ENCODE assay signal across 14 cellular contexts in the genomic region with DNA sequence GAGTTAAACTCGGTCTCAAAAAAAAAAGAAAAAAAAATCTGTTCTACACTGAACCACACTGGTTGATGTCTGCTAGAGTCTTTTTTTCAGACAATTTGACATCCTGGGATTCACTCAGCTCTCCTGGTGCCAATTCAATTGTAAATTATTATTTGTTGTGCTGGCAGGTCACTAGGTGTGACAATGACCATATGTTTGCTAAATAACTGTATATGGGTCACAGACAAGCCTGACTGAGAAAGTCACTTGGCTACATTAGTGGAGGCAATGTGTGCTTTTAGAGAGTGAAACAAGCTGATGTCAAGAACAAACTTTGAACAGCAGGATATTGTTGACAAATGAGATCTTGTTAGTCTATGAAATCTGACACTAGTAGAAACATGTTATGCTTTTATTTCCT.
DNase-seq lines count a peak whose midpoint lies in the region; ATAC-seq, FAIRE-seq and TF ChIP-seq lines count a peak whose summit lies in the region.
"Had no signal": no experiment of that assay in that cellular context is flagged by ENCODE, and none has a peak within 500 bp of the region (broad histone marks: within the 10 kb centered on the region; RNA-seq: fewer than 3 reads in every experiment).

No MANE protein-coding gene starts in this region.

- no peaks in the 10 kb centered on the region for H3K9me3 Mint-ChIP-seq in endothelial cell (ENCODE audit: unreplicated experiment)
- H3K9me3 Mint-ChIP-seq: CD4-positive, alpha-beta T cell had no signal

- no peak for TF ChIP-seq RAD21 in HepG2 (CRISPR knock-in tag; IDR thresholded peaks at IDR 0.05)

- no peak overlapping the region for H2AFZ ChIP-seq in HepG2 (ENCODE audit: low read length)

- TF ChIP-seq CTCF in HepG2 (CRISPR knock-in tag; IDR thresholded peaks at IDR 0.05) (no peak), right lobe of liver (IDR thresholded peaks at IDR 0.05) (no peak), body of pancreas (IDR thresholded peaks at IDR 0.05) (no peak), endothelial cell (IDR thresholded peaks at IDR 0.05; ENCODE audit: unreplicated experiment) (no peak), A673 (conservative IDR thresholded peaks at IDR 0.05; ENCODE audit: low read depth, low read length) (no peak)

- H3K4me1 ChIP-seq in HepG2 (ENCODE audit: insufficient read depth, low read length) (no peaks in the 10 kb centered on the region), right lobe of liver (no peaks in the 10 kb centered on the region), body of pancreas (no peaks in the 10 kb centered on the region), A673 (ENCODE audit: insufficient read depth, low read length, poor library complexity, severe bottlenecking) (peaks cover 9% of the 10 kb centered on the region)
- H3K4me1 ChIP-seq: SJCRH30 had no signal

- no peaks in the 10 kb centered on the region for H3K36me3 Mint-ChIP-seq in endothelial cell (ENCODE audit: low read depth, unreplicated experiment)

- no peak for DNase-seq in HepG2 (ENCODE audit: low spot score)
- no peak for DNase-seq in right lobe of liver
- peak; percentile 23 for DNase-seq in NCI-H2081 treated with DMSO at 0.1 percent for 48 hours (lab: John Stamatoyannopoulos, UW)
- no peak for DNase-seq in body of pancreas
- DNase-seq in endothelial cell (ENCODE audit: low spot score), result no peak
- no peak for DNase-seq in activated naive CD4-positive, alpha-beta T cell treated with anti-CD3 and anti-CD28 coated beads, Interleukin-2, amount 50 U/mL, for 16 hours
- no peak for DNase-seq in A673 (ENCODE audit: low spot score)
- DNase-seq: ACHN; CD4-positive, alpha-beta T cell; MM.1S; NCI-H1105 treated with DMSO at 0.1 percent for 48 hours; NCI-H446; SJCRH30 had no signal

- no peaks in the 10 kb centered on the region for H3K27me3 ChIP-seq in HepG2 (ENCODE audit: control insufficient read depth in 1 of 2, insufficient read depth in 2 of 2, low read length in 2 of 2)
- no peaks in the 10 kb centered on the region for H3K27me3 ChIP-seq in right lobe of liver
- no peaks in the 10 kb centered on the region for H3K27me3 ChIP-seq in body of pancreas
- H3K27me3 ChIP-seq in A673 (replicated peaks; ENCODE audit: insufficient read depth, low read depth, low read length, poor library complexity), result no peaks in the 10 kb centered on the region
- H3K27me3 ChIP-seq: SJCRH30 had no signal

- ATAC-seq in HepG2, result peak; percentile 45; the same call in 1 of the 3 replicates
- no peak for ATAC-seq in right lobe of liver
- ATAC-seq in body of pancreas, result peak; percentile 21

- POLR2A ChIA-PET in HepG2 (lab: Yijun Ruan, JAX), result no interaction called here
- POLR2A ChIA-PET in A673 (lab: Charles Lee; ENCODE audit: low non-redundant PET), result no interaction called here

- no peak overlapping the region for H3K27ac Mint-ChIP-seq in endothelial cell (ENCODE audit: unreplicated experiment)
- H3K27ac Mint-ChIP-seq: CD4-positive, alpha-beta T cell had no signal

- H3K4me1 Mint-ChIP-seq in endothelial cell (ENCODE audit: unreplicated experiment), result peaks cover 8% of the 10 kb centered on the region

- H3K4me3 ChIP-seq in HepG2 (replicated peaks in 1 of 3; ENCODE audit: insufficient read depth in 1 of 3, low read depth in 2 of 3, low read length in 3 of 3), result no peak overlapping the region
- H3K4me3 ChIP-seq in right lobe of liver, result no peak overlapping the region
- no peak overlapping the region for H3K4me3 ChIP-seq in body of pancreas
- H3K4me3 ChIP-seq in A673 (ENCODE audit: low read depth, low read length, poor library complexity, severe bottlenecking), result no peak overlapping the region
- H3K4me3 ChIP-seq: SJCRH30 had no signal

- H3K4me2 ChIP-seq in HepG2 (ENCODE audit: low read depth, low read length), result no peak overlapping the region

- BruUV-seq in HepG2 (replicated peaks; lab: Mats Ljungman, UMichigan) (no TSS peak), A673 (replicated peaks; lab: Mats Ljungman, UMichigan) (no TSS peak)

- H3K4me3 Mint-ChIP-seq in endothelial cell (ENCODE audit: unreplicated experiment), result no peak overlapping the region
- H3K4me3 Mint-ChIP-seq: CD4-positive, alpha-beta T cell had no signal

- H3K9ac ChIP-seq in HepG2 (ENCODE audit: insufficient read depth, low read depth, low read length), result no peak overlapping the region

- H3K36me3 ChIP-seq in HepG2 (replicated peaks in 1 of 2; ENCODE audit: control insufficient read depth in 1 of 2, insufficient read depth in 2 of 2, low read length in 2 of 2) (no peaks in the 10 kb centered on the region), right lobe of liver (no peaks in the 10 kb centered on the region), body of pancreas (replicated peaks in 1 of 2; ENCODE audit: insufficient read depth in 1 of 2, low read depth in 2 of 2) (no peaks in the 10 kb centered on the region), A673 (ENCODE audit: insufficient read depth, low read length, poor library complexity, severe bottlenecking) (no peaks in the 10 kb centered on the region)
- H3K36me3 ChIP-seq: SJCRH30 had no signal

- H3K27me3 Mint-ChIP-seq in endothelial cell (ENCODE audit: unreplicated experiment), result no peaks in the 10 kb centered on the region
- H3K27me3 Mint-ChIP-seq: CD4-positive, alpha-beta T cell had no signal

- WGBS in HepG2 (ENCODE audit: low lambda C conversion rate), result 14% methylated on average over 1 of the region's 1 CpG
- WGBS in right lobe of liver (ENCODE audit: insufficient coverage, low coverage, low lambda C conversion rate, missing lambda C conversion rate), result 45% methylated on average over 1 of the region's 1 CpG
- 44 to 79% methylated on average over 1 of the region's 1 CpG for WGBS in body of pancreas, 2 donors

- TF ChIP-seq POLR2A in HepG2 (IDR thresholded peaks at IDR 0.05; ENCODE audit: insufficient read depth in 1 of 2, low read depth in 2 of 2, low read length in 2 of 2), result no peak
- no peak for TF ChIP-seq POLR2A in right lobe of liver (IDR thresholded peaks at IDR 0.05)
- TF ChIP-seq POLR2A in body of pancreas (IDR thresholded peaks at IDR 0.05), result no peak

- FAIRE-seq in HepG2 (lab: Jason Lieb, UNC), result no peak
- FAIRE-seq: H54 had no signal

- H3K9me3 ChIP-seq in HepG2 (ENCODE audit: low read length) (peaks cover 12% of the 10 kb centered on the region; the same call in 1 of the 2 replicates), right lobe of liver (no peaks in the 10 kb centered on the region), body of pancreas (no peaks in the 10 kb centered on the region), A673 (ENCODE audit: low read depth, low read length, poor library complexity, severe bottlenecking) (peaks cover 9% of the 10 kb centered on the region)
- H3K9me3 ChIP-seq: SJCRH30 had no signal

- CTCF ChIA-PET in HepG2 (lab: Yijun Ruan, JAX; ENCODE audit: low intra/inter-chr PET ratio, low total read pairs), result no interaction called here
- CTCF ChIA-PET in A673 (lab: Charles Lee), result no interaction called here

- intact Hi-C loops in HepG2 (cut with micrococcal nuclease; ENCODE audit: unreplicated experiment) (no loop called here), right lobe of liver (cut with DNase I) (no loop called here), body of pancreas (cut with DNase I) (no loop called here), A673 (cut with micrococcal nuclease; ENCODE audit: unreplicated experiment) (no loop called here)

- TF ChIP-seq EP300 in HepG2 (IDR thresholded peaks at IDR 0.05; ENCODE audit: low read depth in 2 of 2, low read length in 2 of 2), result no peak
- TF ChIP-seq EP300 in HepG2 (CRISPR knock-in tag; IDR thresholded peaks at IDR 0.05; ENCODE audit: borderline replicate concordance), result no peak

- H4K20me1 ChIP-seq in HepG2 (ENCODE audit: insufficient read depth, low read length), result no peaks in the 10 kb centered on the region

- H3K27ac ChIP-seq in HepG2 (ENCODE audit: extremely low read length, insufficient read depth, low read length) (no peak overlapping the region), right lobe of liver (no peak overlapping the region), body of pancreas (no peak overlapping the region), A673 (ENCODE audit: low read depth, low read length, poor library complexity, severe bottlenecking) (no peak overlapping the region)
- H3K27ac ChIP-seq: SJCRH30 had no signal

- in situ Hi-C loops in HepG2 (cut with HindIII; ENCODE audit: extremely low pct_ligation_motif_present, low pct_unique_long_range_greater_than_20kb), result no loop called here

- no peaks in the 10 kb centered on the region for H3K79me2 ChIP-seq in HepG2 (ENCODE audit: insufficient read depth, low read length)

TF ChIP-seq in HepG2, 621 proteins besides CTCF, POLR2A, EP300 and RAD21:
- TF ChIP-seq, protein P1, sequence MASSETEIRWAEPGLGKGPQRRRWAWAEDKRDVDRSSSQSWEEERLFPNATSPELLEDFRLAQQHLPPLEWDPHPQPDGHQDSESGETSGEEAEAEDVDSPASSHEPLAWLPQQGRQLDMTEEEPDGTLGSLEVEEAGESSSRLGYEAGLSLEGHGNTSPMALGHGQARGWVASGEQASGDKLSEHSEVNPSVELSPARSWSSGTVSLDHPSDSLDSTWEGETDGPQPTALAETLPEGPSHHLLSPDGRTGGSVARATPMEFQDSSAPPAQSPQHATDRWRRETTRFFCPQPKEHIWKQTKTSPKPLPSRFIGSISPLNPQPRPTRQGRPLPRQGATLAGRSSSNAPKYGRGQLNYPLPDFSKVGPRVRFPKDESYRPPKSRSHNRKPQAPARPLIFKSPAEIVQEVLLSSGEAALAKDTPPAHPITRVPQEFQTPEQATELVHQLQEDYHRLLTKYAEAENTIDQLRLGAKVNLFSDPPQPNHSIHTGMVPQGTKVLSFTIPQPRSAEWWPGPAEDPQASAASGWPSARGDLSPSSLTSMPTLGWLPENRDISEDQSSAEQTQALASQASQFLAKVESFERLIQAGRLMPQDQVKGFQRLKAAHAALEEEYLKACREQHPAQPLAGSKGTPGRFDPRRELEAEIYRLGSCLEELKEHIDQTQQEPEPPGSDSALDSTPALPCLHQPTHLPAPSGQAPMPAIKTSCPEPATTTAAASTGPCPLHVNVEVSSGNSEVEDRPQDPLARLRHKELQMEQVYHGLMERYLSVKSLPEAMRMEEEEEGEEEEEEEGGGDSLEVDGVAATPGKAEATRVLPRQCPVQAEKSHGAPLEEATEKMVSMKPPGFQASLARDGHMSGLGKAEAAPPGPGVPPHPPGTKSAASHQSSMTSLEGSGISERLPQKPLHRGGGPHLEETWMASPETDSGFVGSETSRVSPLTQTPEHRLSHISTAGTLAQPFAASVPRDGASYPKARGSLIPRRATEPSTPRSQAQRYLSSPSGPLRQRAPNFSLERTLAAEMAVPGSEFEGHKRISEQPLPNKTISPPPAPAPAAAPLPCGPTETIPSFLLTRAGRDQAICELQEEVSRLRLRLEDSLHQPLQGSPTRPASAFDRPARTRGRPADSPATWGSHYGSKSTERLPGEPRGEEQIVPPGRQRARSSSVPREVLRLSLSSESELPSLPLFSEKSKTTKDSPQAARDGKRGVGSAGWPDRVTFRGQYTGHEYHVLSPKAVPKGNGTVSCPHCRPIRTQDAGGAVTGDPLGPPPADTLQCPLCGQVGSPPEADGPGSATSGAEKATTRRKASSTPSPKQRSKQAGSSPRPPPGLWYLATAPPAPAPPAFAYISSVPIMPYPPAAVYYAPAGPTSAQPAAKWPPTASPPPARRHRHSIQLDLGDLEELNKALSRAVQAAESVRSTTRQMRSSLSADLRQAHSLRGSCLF (CRISPR knock-in tag; IDR thresholded peaks at IDR 0.05; ENCODE audit: borderline replicate concordance), result no peak

Comparison
In these comparisons a context has a peak if more than half of its experiments do, and no peak if none do; other contexts are left out.
1. ATAC-seq: peak in HepG2 (single experiment) and body of pancreas (single experiment); none in right lobe of liver (0 of 4).